Comparison of ENCODE assay signal across 26 cellular contexts in genomic region chr11:131845255-131845654, GRCh38.
"Had no signal": no experiment of that assay in that cellular context is flagged by ENCODE, and none has a peak within 500 bp of the region (broad histone marks: within the 10 kb centered on the region; RNA-seq: fewer than 3 reads in every experiment).

No MANE protein-coding gene starts in this region.

- H3K9me3 ChIP-seq: gastroesophageal sphincter, pancreas, psoas muscle, stomach, thyroid gland had no signal

- H3K27me3 Mint-ChIP-seq: activated CD4-positive, alpha-beta memory T cell treated with anti-CD3 and anti-CD28 coated beads, Interleukin-2, amount 10 ng/mL, durations not matched to agents 7 days and 5 days; activated CD4-positive, alpha-beta T cell treated with anti-CD3 and anti-CD28 coated beads, Interleukin-2, amount 10 ng/mL, durations not matched to agents 7 days and 5 days; effector memory CD8-positive, alpha-beta T cell; stimulated activated naive B cell treated with anti-CD40 and anti-IgM and Interleukin-4, amounts not matched to agents 10 μg/mL and 1 μg/mL and 100 μg/mL, for 72 hours had no signal

- H3K27ac Mint-ChIP-seq: activated CD4-positive, alpha-beta memory T cell treated with anti-CD3 and anti-CD28 coated beads, Interleukin-2, amount 10 ng/mL, durations not matched to agents 7 days and 5 days; activated CD4-positive, alpha-beta T cell treated with anti-CD3 and anti-CD28 coated beads, Interleukin-2, amount 10 ng/mL, durations not matched to agents 7 days and 5 days; activated T-helper 17 cell treated with anti-CD3 and anti-CD28 coated beads, Interleukin-2, amount 50 U/mL, for 72 hours; effector memory CD8-positive, alpha-beta T cell; naive thymus-derived CD4-positive, alpha-beta T cell; stimulated activated naive B cell treated with anti-CD40 and anti-IgM and Interleukin-4, amounts not matched to agents 10 μg/mL and 1 μg/mL and 100 μg/mL, for 72 hours had no signal

- H3K79me2 ChIP-seq: hepatocyte had no signal

- H3K4me1 Mint-ChIP-seq: activated CD4-positive, alpha-beta memory T cell treated with anti-CD3 and anti-CD28 coated beads, Interleukin-2, amount 10 ng/mL, durations not matched to agents 7 days and 5 days; activated CD4-positive, alpha-beta T cell treated with anti-CD3 and anti-CD28 coated beads, Interleukin-2, amount 10 ng/mL, durations not matched to agents 7 days and 5 days; activated T-helper 17 cell treated with anti-CD3 and anti-CD28 coated beads, Interleukin-2, amount 50 U/mL, for 72 hours; stimulated activated naive B cell treated with anti-CD40 and anti-IgM and Interleukin-4, amounts not matched to agents 10 μg/mL and 1 μg/mL and 100 μg/mL, for 72 hours had no signal

- H3K36me3 Mint-ChIP-seq: naive thymus-derived CD4-positive, alpha-beta T cell; stimulated activated naive B cell treated with anti-CD40 and anti-IgM and Interleukin-4, amounts not matched to agents 10 μg/mL and 1 μg/mL and 100 μg/mL, for 72 hours had no signal

- ATAC-seq: activated T-cell treated with anti-CD3 and anti-CD28 coated beads, Interleukin-2, amount 50 U/mL, for 4 hours; activated T-helper 17 cell treated with anti-CD3 and anti-CD28 coated beads, Interleukin-2, amount 50 U/mL, for 72 hours; effector memory CD8-positive, alpha-beta T cell; gastroesophageal sphincter; left cardiac atrium; naive thymus-derived CD4-positive, alpha-beta T cell; pancreas; psoas muscle; stimulated activated naive B cell treated with anti-CD40 and anti-IgM and Interleukin-4, amounts not matched to agents 10 μg/mL and 1 μg/mL and 100 μg/mL, for 72 hours had no signal

- H2AFZ ChIP-seq: hepatocyte had no signal

- DNase-seq: activated CD4-positive, alpha-beta memory T cell treated with anti-CD3 and anti-CD28 coated beads, Interleukin-2, amount 10 ng/mL, durations not matched to agents 7 days and 5 days; activated CD4-positive, alpha-beta T cell treated with anti-CD3 and anti-CD28 coated beads for 1 hour; activated CD4-positive, alpha-beta T cell treated with anti-CD3 and anti-CD28 coated beads, Interleukin-2, amount 10 ng/mL, durations not matched to agents 7 days and 5 days; activated gamma-delta T cell treated with Interleukin-2 at 50 U/mL for 16 hours; activated naive CD4-positive, alpha-beta T cell treated with anti-CD3 and anti-CD28 coated beads, Interleukin-2, amount 50 U/mL, for 16 hours; activated T-cell treated with anti-CD3 and anti-CD28 coated beads, Interleukin-2, amount 50 U/mL, for 4 hours; amniotic stem cell; brain microvascular endothelial cell; cortex of kidney; effector memory CD8-positive, alpha-beta T cell; left cardiac atrium; mammary epithelial cell; midbrain; naive thymus-derived CD4-positive, alpha-beta T cell; nucleus accumbens; pancreas; psoas muscle; stimulated activated CD4-positive, alpha-beta T cell treated with anti-CD3 and anti-CD28 coated beads, Interleukin-2, amount 100 ng/mL, for 24 hours; stimulated activated naive B cell treated with anti-CD40 and anti-IgM and Interleukin-4, amounts not matched to agents 10 μg/mL and 1 μg/mL and 100 μg/mL, for 72 hours; stomach; T-helper 2 cell; thyroid gland had no signal

- H3K27me3 ChIP-seq: brain microvascular endothelial cell, thyroid gland had no signal

- H3K27ac ChIP-seq: brain microvascular endothelial cell, gastroesophageal sphincter, hepatocyte, pancreas, psoas muscle, stomach, thyroid gland had no signal

- H3K4me1 ChIP-seq: gastroesophageal sphincter, pancreas, psoas muscle, stomach, thyroid gland had no signal

- H3K4me3 Mint-ChIP-seq: activated CD4-positive, alpha-beta memory T cell treated with anti-CD3 and anti-CD28 coated beads, Interleukin-2, amount 10 ng/mL, durations not matched to agents 7 days and 5 days; activated CD4-positive, alpha-beta T cell treated with anti-CD3 and anti-CD28 coated beads, Interleukin-2, amount 10 ng/mL, durations not matched to agents 7 days and 5 days; activated T-cell treated with anti-CD3 and anti-CD28 coated beads, Interleukin-2, amount 50 U/mL, for 4 hours; activated T-helper 17 cell treated with anti-CD3 and anti-CD28 coated beads, Interleukin-2, amount 50 U/mL, for 72 hours; effector memory CD8-positive, alpha-beta T cell; naive thymus-derived CD4-positive, alpha-beta T cell; stimulated activated naive B cell treated with anti-CD40 and anti-IgM and Interleukin-4, amounts not matched to agents 10 μg/mL and 1 μg/mL and 100 μg/mL, for 72 hours had no signal

- H3K4me2 ChIP-seq: hepatocyte, smooth muscle cell had no signal

- H3K4me3 ChIP-seq: gastroesophageal sphincter, hepatocyte, pancreas, psoas muscle, smooth muscle cell, stomach, thyroid gland had no signal

- H3K36me3 ChIP-seq: brain microvascular endothelial cell, gastroesophageal sphincter, pancreas, stomach, thyroid gland had no signal

- H3K9me3 Mint-ChIP-seq: activated CD4-positive, alpha-beta memory T cell treated with anti-CD3 and anti-CD28 coated beads, Interleukin-2, amount 10 ng/mL, durations not matched to agents 7 days and 5 days; activated CD4-positive, alpha-beta T cell treated with anti-CD3 and anti-CD28 coated beads, Interleukin-2, amount 10 ng/mL, durations not matched to agents 7 days and 5 days; activated T-cell treated with anti-CD3 and anti-CD28 coated beads, Interleukin-2, amount 50 U/mL, for 4 hours; activated T-helper 17 cell treated with anti-CD3 and anti-CD28 coated beads, Interleukin-2, amount 50 U/mL, for 72 hours had no signal
